11 cellular contexts compared by ENCODE assay signal in the genomic region with DNA sequence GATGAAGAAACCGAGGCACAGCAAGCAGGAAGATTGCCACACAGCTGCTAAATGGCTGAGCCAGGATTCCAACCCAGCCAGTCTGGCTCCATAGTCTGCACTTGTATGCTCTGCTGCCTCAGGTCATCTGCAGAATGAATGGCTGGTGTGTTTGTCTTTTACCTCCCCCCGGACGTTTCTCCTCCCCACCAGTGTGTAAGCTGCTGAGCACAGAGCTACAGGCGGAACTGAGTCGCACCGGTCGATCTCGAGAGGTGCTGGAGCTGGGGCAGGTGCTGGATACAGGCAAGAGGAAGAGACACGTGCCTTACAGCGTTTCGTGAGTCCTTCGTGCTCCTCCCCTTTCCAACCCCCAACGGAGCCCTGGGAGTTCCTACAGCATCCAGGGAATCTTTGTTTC. TPM values are rescaled to one million over a fixed set of nuclear protein-coding genes. Genes with fewer than 3 reads are reported as not detected.
DNase-seq lines count a peak whose midpoint lies in the region; FAIRE-seq and TF ChIP-seq lines count a peak whose summit lies in the region.
"Had no signal": no experiment of that assay in that cellular context is flagged by ENCODE, and none has a peak within 500 bp of the region (broad histone marks: within the 10 kb centered on the region; RNA-seq: fewer than 3 reads in every experiment).

No MANE protein-coding gene starts in this region.

- peaks cover 0 to 6% of the 10 kb centered on the region in 2 experiments; a peak in 1 of 4 replicates for H3K79me2 ChIP-seq in H1 (ENCODE audit: control insufficient read depth in 1 of 2, insufficient read depth in 2 of 2, low read length in 2 of 2)

- H3K9me3 ChIP-seq in H1 (ENCODE audit: insufficient read depth in 2 of 2, low read depth in 1 of 2, low read length in 1 of 2) (no peaks in the 10 kb centered on the region), left ventricle myocardium inferior (replicated peaks) (no peaks in the 10 kb centered on the region), vagina (no peaks in the 10 kb centered on the region)
- H3K9me3 ChIP-seq: BLaER1 had no signal

- H2BK5ac ChIP-seq in H1 (ENCODE audit: low read depth, low read length): 0 out of 2 replicates have a peak overlapping the region, but pooled peaks have one; percentile 35

- no peak overlapping the region for H3K18ac ChIP-seq in H1 (ENCODE audit: extremely low read depth, low read length)

- H3K56ac ChIP-seq in H1 (replicated peaks; ENCODE audit: insufficient read length, low read depth, low read length): no peak overlapping the region

- H4K5ac ChIP-seq in H1 (ENCODE audit: insufficient read length, low read depth, low read length): no peak overlapping the region

- CTCF ChIA-PET in H1 (lab: Charles Lee; ENCODE audit: partially characterized antibody): interaction anchor here (0.6 to 5.3 kb wide), 6 partner anchors 8 to 490 kb away, joined by 3 to 24 read pairs (median 4); no protein-coding TSS in a partner anchor

- no peaks in the 10 kb centered on the region for H3K36me3 ChIP-seq in H1 (ENCODE audit: control insufficient read depth in 2 of 4, insufficient read depth in 4 of 4, low read length in 3 of 4)
- peaks cover 6% of the 10 kb centered on the region for H3K36me3 ChIP-seq in left ventricle myocardium inferior
- no peaks in the 10 kb centered on the region for H3K36me3 ChIP-seq in vagina

- peak; percentile 88 for DNase-seq in ELF-1 (ENCODE audit: low read depth, low spot score)
- peak; percentile 95 for DNase-seq in NCI-H2107 treated with DMSO at 0.1 percent for 48 hours (lab: John Stamatoyannopoulos, UW; ENCODE audit: unreplicated experiment)
- no peak for DNase-seq in H1 (ENCODE audit: low read depth in 1 of 2, low spot score in 2 of 2)
- no peak for DNase-seq in KG1 (lab: John Stamatoyannopoulos, UW)
- DNase-seq in left ventricle myocardium inferior: no peak
- no peak for DNase-seq in vagina (ENCODE audit: extremely low spot score in 2 of 2)
- DNase-seq: anterior cingulate cortex; effector memory CD8-positive, alpha-beta T cell; NCI-H146 had no signal

- peaks cover 0 to 5% (median 1%) of the 10 kb centered on the region in 4 experiments; a peak in 4 of 7 replicates for H3K4me1 ChIP-seq in H1 (replicated peaks in 1 of 4; ENCODE audit: control insufficient read depth in 3 of 4, insufficient read depth in 4 of 4, low read length in 3 of 4)
- peaks cover 49% of the 10 kb centered on the region for H3K4me1 ChIP-seq in left ventricle myocardium inferior
- peaks cover 39% of the 10 kb centered on the region for H3K4me1 ChIP-seq in vagina

- no peak overlapping the region for H3K4me2 ChIP-seq in H1 (ENCODE audit: insufficient read depth in 1 of 2, low read depth in 2 of 2, low read length in 2 of 2)
- H3K4me2 ChIP-seq: BLaER1 had no signal

- H2AFZ ChIP-seq in H1 (ENCODE audit: low read length): no peak overlapping the region

- peaks cover 8% of the 10 kb centered on the region for H3K23me2 ChIP-seq in H1 (ENCODE audit: low read depth, low read length)

- H3K27ac ChIP-seq in H1 (ENCODE audit: low read depth, low read length) (no peak overlapping the region), left ventricle myocardium inferior (replicated peaks) (no peak overlapping the region), vagina (no peak overlapping the region)
- H3K27ac ChIP-seq: BLaER1 had no signal

- H3K4ac ChIP-seq in H1 (replicated peaks; ENCODE audit: insufficient read length, low read depth, low read length): no peak overlapping the region

- H3K23ac ChIP-seq in H1 (ENCODE audit: insufficient read length): no peak overlapping the region

- no peaks in the 10 kb centered on the region for H4K20me1 ChIP-seq in H1 (replicated peaks in 1 of 2; ENCODE audit: control insufficient read depth in 1 of 2, insufficient read depth in 2 of 2, low read length in 2 of 2)
- H4K20me1 ChIP-seq: BLaER1 had no signal

- no peak overlapping the region for H2BK12ac ChIP-seq in H1 (ENCODE audit: low read depth, low read length)

- H4K8ac ChIP-seq in H1 (ENCODE audit: extremely low read depth, insufficient read depth, low read length): no peak overlapping the region

- H3K14ac ChIP-seq in H1 (ENCODE audit: insufficient read length): no peak overlapping the region

- 0 out of 2 replicates have a peak, but pooled peaks cover 2% of the 10 kb centered on the region for H3K79me1 ChIP-seq in H1 (ENCODE audit: low read depth, low read length)

- no peak overlapping the region for H2BK20ac ChIP-seq in H1 (ENCODE audit: low read length)

- H4K91ac ChIP-seq in H1 (replicated peaks; ENCODE audit: insufficient read length, low read length): no peak overlapping the region

- TF ChIP-seq RAD21 in H1 (IDR thresholded peaks at IDR 0.05 in 1 of 2, conservative IDR thresholded peaks at IDR 0.05 in 1 of 2; ENCODE audit: low read depth in 2 of 2, low read length in 2 of 2): no peak

- H3K27me3 ChIP-seq in H1 (replicated peaks in 1 of 4; ENCODE audit: control insufficient read depth in 3 of 4, extremely low read depth in 1 of 4, insufficient read depth in 3 of 4, low read length in 3 of 4) (no peaks in the 10 kb centered on the region), left ventricle myocardium inferior (ENCODE audit: low read depth) (no peaks in the 10 kb centered on the region), vagina (no peaks in the 10 kb centered on the region)
- H3K27me3 ChIP-seq: BLaER1 had no signal

- no peak overlapping the region; a peak in 2 of 7 replicates for H3K9ac ChIP-seq in H1 (replicated peaks in 1 of 4; ENCODE audit: extremely low read depth in 1 of 4, low read depth in 3 of 4, low read length in 3 of 4)
- H3K9ac ChIP-seq: BLaER1 had no signal

- FAIRE-seq in H1 (lab: Jason Lieb, UNC): no peak
- FAIRE-seq: TTC549 had no signal

- H2BK120ac ChIP-seq in H1 (replicated peaks; ENCODE audit: low read depth, low read length): no peak overlapping the region

- no peak overlapping the region for H2AK5ac ChIP-seq in H1 (ENCODE audit: low read depth, low read length)

- TF ChIP-seq EP300 in H1 (IDR thresholded peaks at IDR 0.05; ENCODE audit: borderline replicate concordance in 1 of 2, low read depth in 2 of 2, low read length in 2 of 2): no peak

- POLR2A ChIA-PET in H1 (lab: Charles Lee; ENCODE audit: partially characterized antibody): interaction anchor here (0.8 to 19.1 kb wide), 5 partner anchors 10 to 66 kb away, joined by 3 to 414 read pairs (median 8); partner anchors contain the start of genes AP4M1 and MCM7

- intact Hi-C loops in left ventricle myocardium inferior (cut with micrococcal nuclease): no loop called here
- intact Hi-C loops in vagina (cut with DNase I): no loop called here

- WGBS in H1 (ENCODE audit: extremely low coverage in 1 of 2, insufficient coverage in 1 of 2, insufficient read length in 1 of 2, insufficient replicate concordance in 2 of 2, low coverage in 1 of 2, low lambda C conversion rate in 2 of 2, missing lambda C conversion rate in 1 of 2), 2 experiments: 81% methylated on average over 10 of the region's 13 CpGs; no CpG with 5 or more reads in 1 of the 2 experiments

- H3K4me3 ChIP-seq in H1 (ENCODE audit: extremely low read depth in 1 of 4, insufficient read depth in 2 of 4, low read depth in 3 of 4, low read length in 4 of 4) (no peak overlapping the region), left ventricle myocardium inferior (no peak overlapping the region), vagina (no peak overlapping the region)
- H3K4me3 ChIP-seq: BLaER1 had no signal

- H2BK15ac ChIP-seq in H1 (ENCODE audit: low read length): no peak overlapping the region

- TF ChIP-seq POLR2A in H1 (IDR thresholded peaks at IDR 0.05; ENCODE audit: control extremely low read depth in 1 of 2, low read depth in 2 of 2, low read length in 2 of 2): no peak
- TF ChIP-seq POLR2A in vagina (IDR thresholded peaks at IDR 0.05): no peak

- TF ChIP-seq CTCF in H1 (IDR thresholded peaks at IDR 0.05; ENCODE audit: control extremely low read depth in 1 of 3, insufficient read depth in 1 of 3, low read depth in 1 of 3, low read length in 3 of 3) (no peak), left ventricle myocardium inferior (IDR thresholded peaks at IDR 0.05; ENCODE audit: borderline replicate concordance) (no peak), vagina (IDR thresholded peaks at IDR 0.05) (no peak)

RNA-seq across cellular contexts. Expression of gene CNPY4, which starts 2.6 kb away (rescaled TPM):
- total RNA-seq in H1 (2021; fragmentation: NEBNext Ultra II Directional; extraction: Animal tissue kit (Norgen Biotek cat#: 25700)): 15.3 and 15.9 TPM in 2 replicates
- 9.1 and 10.2 TPM in 2 replicates for polyA plus RNA-seq in H1 (2011; rRNA removed)
- 15.9 TPM for polyA plus RNA-seq in H1 (2011; cell fraction: cytosol; rRNA removed)
- polyA plus RNA-seq in H1 (2011; cell fraction: nucleus; rRNA removed): 11.4 TPM
- 18.3 to 21.4 TPM (median 19.8 TPM) in 4 replicates for polyA plus RNA-seq in H1 (2012, experiment 1 of 2)
- 7.7 TPM for polyA plus RNA-seq in H1 (2012, experiment 2 of 2)
- 14.0 TPM for polyA plus RNA-seq in H1 (2013, experiment 1 of 2)
- 17.1 TPM for polyA plus RNA-seq in H1 (2013, experiment 2 of 2)
- 8.2 and 8.3 TPM in 2 replicates for polyA minus RNA-seq in H1 (2011; rRNA and poly(A)+ RNA removed)
- 5.3 TPM for polyA minus RNA-seq in H1 (2011; cell fraction: cytosol; rRNA and poly(A)+ RNA removed)
- polyA minus RNA-seq in H1 (2011; cell fraction: nucleus; rRNA and poly(A)+ RNA removed): 6.8 TPM
- total RNA-seq in left ventricle myocardium inferior (8.5 TPM), vagina (14.5 TPM)

RNA-seq across cellular contexts. Expression of gene TAF6, which starts 2.9 kb away (rescaled TPM):
- total RNA-seq in H1 (2021; fragmentation: NEBNext Ultra II Directional; extraction: Animal tissue kit (Norgen Biotek cat#: 25700)): 101 and 109 TPM in 2 replicates
- 66.7 and 113 TPM in 2 replicates for polyA plus RNA-seq in H1 (2011; rRNA removed)
- 29.4 TPM for polyA plus RNA-seq in H1 (2011; cell fraction: cytosol; rRNA removed)
- 79.1 TPM for polyA plus RNA-seq in H1 (2011; cell fraction: nucleus; rRNA removed)
- polyA plus RNA-seq in H1 (2012, experiment 1 of 2): 71.9 to 120 TPM (median 110 TPM) in 4 replicates
- polyA plus RNA-seq in H1 (2012, experiment 2 of 2): 110 TPM
- polyA plus RNA-seq in H1 (2013, experiment 1 of 2): 68.1 TPM
- polyA plus RNA-seq in H1 (2013, experiment 2 of 2): 69.5 TPM
- 37.5 and 55.6 TPM in 2 replicates for polyA minus RNA-seq in H1 (2011; rRNA and poly(A)+ RNA removed)
- polyA minus RNA-seq in H1 (2011; cell fraction: cytosol; rRNA and poly(A)+ RNA removed): 42.3 TPM
- 32.4 TPM for polyA minus RNA-seq in H1 (2011; cell fraction: nucleus; rRNA and poly(A)+ RNA removed)
- total RNA-seq in left ventricle myocardium inferior (34.1 TPM), vagina (54.3 TPM)

RNA-seq across cellular contexts. Expression of gene MBLAC1, which starts 4.7 kb away (rescaled TPM):
- 1.7 TPM in 2 replicates for total RNA-seq in H1 (2021; fragmentation: NEBNext Ultra II Directional; extraction: Animal tissue kit (Norgen Biotek cat#: 25700))
- 1.00 and 1.2 TPM in 2 replicates for polyA plus RNA-seq in H1 (2011; rRNA removed)
- polyA plus RNA-seq in H1 (2011; cell fraction: cytosol; rRNA removed): 1.5 TPM
- polyA plus RNA-seq in H1 (2011; cell fraction: nucleus; rRNA removed): 1.4 TPM
- polyA plus RNA-seq in H1 (2012, experiment 1 of 2): 0.39 to 1.6 TPM (median 1.1 TPM) in 4 replicates
- 0.67 TPM for polyA plus RNA-seq in H1 (2012, experiment 2 of 2)
- polyA plus RNA-seq in H1 (2013, experiment 1 of 2): 1.3 TPM
- polyA plus RNA-seq in H1 (2013, experiment 2 of 2): 1.3 TPM
- 0.10 and 0.57 TPM in 2 replicates for polyA minus RNA-seq in H1 (2011; rRNA and poly(A)+ RNA removed)
- polyA minus RNA-seq in H1 (2011; cell fraction: cytosol; rRNA and poly(A)+ RNA removed): not detected
- polyA minus RNA-seq in H1 (2011; cell fraction: nucleus; rRNA and poly(A)+ RNA removed): 1.5 TPM
- total RNA-seq in left ventricle myocardium inferior: 2.0 TPM
- total RNA-seq in vagina: 2.9 TPM

RNA-seq across cellular contexts. Expression of gene AP4M1, which starts 20.6 kb away (rescaled TPM):
- 15.2 and 15.8 TPM in 2 replicates for total RNA-seq in H1 (2021; fragmentation: NEBNext Ultra II Directional; extraction: Animal tissue kit (Norgen Biotek cat#: 25700))
- polyA plus RNA-seq in H1 (2011; rRNA removed): 15.9 and 16.6 TPM in 2 replicates
- polyA plus RNA-seq in H1 (2011; cell fraction: cytosol; rRNA removed): 12.1 TPM
- polyA plus RNA-seq in H1 (2011; cell fraction: nucleus; rRNA removed): 38.5 TPM
- 14.4 to 21.1 TPM (median 19.3 TPM) in 4 replicates for polyA plus RNA-seq in H1 (2012, experiment 1 of 2)
- 19.6 TPM for polyA plus RNA-seq in H1 (2012, experiment 2 of 2)
- polyA plus RNA-seq in H1 (2013, experiment 1 of 2): 10.8 TPM
- polyA plus RNA-seq in H1 (2013, experiment 2 of 2): 11.6 TPM
- polyA minus RNA-seq in H1 (2011; rRNA and poly(A)+ RNA removed): 12.8 and 16.5 TPM in 2 replicates
- 8.6 TPM for polyA minus RNA-seq in H1 (2011; cell fraction: cytosol; rRNA and poly(A)+ RNA removed)
- polyA minus RNA-seq in H1 (2011; cell fraction: nucleus; rRNA and poly(A)+ RNA removed): 12.6 TPM
- total RNA-seq in left ventricle myocardium inferior: 11.8 TPM
- 26.3 TPM for total RNA-seq in vagina

RNA-seq across cellular contexts. Expression of gene MCM7, which starts 20.9 kb away (rescaled TPM):
- total RNA-seq in H1 (2021; fragmentation: NEBNext Ultra II Directional; extraction: Animal tissue kit (Norgen Biotek cat#: 25700)): 339 and 344 TPM in 2 replicates
- polyA plus RNA-seq in H1 (2011; rRNA removed): 313 and 394 TPM in 2 replicates
- 370 TPM for polyA plus RNA-seq in H1 (2011; cell fraction: cytosol; rRNA removed)
- polyA plus RNA-seq in H1 (2011; cell fraction: nucleus; rRNA removed): 732 TPM
- 297 to 387 TPM (median 352 TPM) in 4 replicates for polyA plus RNA-seq in H1 (2012, experiment 1 of 2)
- 212 TPM for polyA plus RNA-seq in H1 (2012, experiment 2 of 2)
- 254 TPM for polyA plus RNA-seq in H1 (2013, experiment 1 of 2)
- polyA plus RNA-seq in H1 (2013, experiment 2 of 2): 229 TPM
- polyA minus RNA-seq in H1 (2011; rRNA and poly(A)+ RNA removed): 344 and 385 TPM in 2 replicates
- 320 TPM for polyA minus RNA-seq in H1 (2011; cell fraction: cytosol; rRNA and poly(A)+ RNA removed)
- 348 TPM for polyA minus RNA-seq in H1 (2011; cell fraction: nucleus; rRNA and poly(A)+ RNA removed)
- total RNA-seq in left ventricle myocardium inferior (21.1 TPM), vagina (35.1 TPM)

Comparison
In these comparisons a context has a peak if more than half of its experiments do, and no peak if none do; other contexts are left out.
1. DNase-seq: peak in ELF-1 (single experiment) and NCI-H2107 treated with DMSO at 0.1 percent for 48 hours (single experiment); none in H1 (0 of 2), KG1 (single experiment), left ventricle myocardium inferior (single experiment) and vagina (0 of 2).